In genomic region chr16:68086860-68087268, GRCh38 we compare ENCODE assay signal across 8 cellular contexts. TPM values are rescaled to one million over a fixed set of nuclear protein-coding genes. Genes with fewer than 3 reads are reported as not detected.
DNase-seq lines count a peak whose midpoint lies in the region; ATAC-seq and TF ChIP-seq lines count a peak whose summit lies in the region.

No MANE protein-coding gene starts in this region.

- H3K9me3 ChIP-seq in Panc1 (ENCODE audit: control insufficient read depth, insufficient read depth, low read depth, low read length) = no peaks in the 10 kb centered on the region

- CTCF ChIA-PET in Panc1 (lab: Charles Lee) = interaction anchor here (0.6 kb wide), 1 partner anchor 143 kb away, joined by 4 read pairs; no protein-coding TSS in a partner anchor

- no peaks in the 10 kb centered on the region; the same call in 1 of the 2 replicates for H3K36me3 ChIP-seq in Panc1 (ENCODE audit: control insufficient read depth, insufficient read depth, low read length)

- peak overlapping the region; percentile 67 for H3K4me3 ChIP-seq in GM12875 (ENCODE audit: low read depth, low read length)
- peak overlapping the region; percentile 70 to 86 for H3K4me3 ChIP-seq in Panc1 (ENCODE audit: low read depth in 2 of 2, low read length in 2 of 2)
- H3K4me3 ChIP-seq in epithelial cell of esophagus (ENCODE audit: low read length) = peak overlapping the region; percentile 62
- peak overlapping the region; percentile 64 for H3K4me3 ChIP-seq in retinal pigment epithelial cell (ENCODE audit: low read length)

- no peak for ATAC-seq in Panc1
- no peak for ATAC-seq in GM21515 (IDR thresholded peaks at IDR 0.05; ENCODE audit: unreplicated experiment)
- ATAC-seq in GM18867 (IDR thresholded peaks at IDR 0.05; ENCODE audit: unreplicated experiment) = no peak
- ATAC-seq in GM18498 (IDR thresholded peaks at IDR 0.05; ENCODE audit: unreplicated experiment) = no peak

- BruUV-seq in Panc1 (replicated peaks; lab: Mats Ljungman, UMichigan) = no TSS peak

- no peak for TF ChIP-seq CTCF in GM12875 (IDR thresholded peaks at IDR 0.05; ENCODE audit: borderline replicate concordance, insufficient read depth, low read depth, low read length)
- no peak for TF ChIP-seq CTCF in Panc1 (IDR thresholded peaks at IDR 0.05)
- TF ChIP-seq CTCF in epithelial cell of esophagus (IDR thresholded peaks at IDR 0.05; ENCODE audit: insufficient read depth, low read depth, low read length, missing control alignments) = no peak
- TF ChIP-seq CTCF in retinal pigment epithelial cell (conservative IDR thresholded peaks at IDR 0.05; ENCODE audit: low read depth, low read length) = no peak

- DNase-seq in Panc1 (ENCODE audit: low read depth, low spot score) (no peak), epithelial cell of esophagus (ENCODE audit: low read depth) (no peak), retinal pigment epithelial cell (ENCODE audit: low read depth) (no peak), NCI-H748 treated with DMSO at 0.1 percent for 48 hours (lab: John Stamatoyannopoulos, UW) (no peak)

- no peaks in the 10 kb centered on the region for H3K27me3 ChIP-seq in Panc1 (ENCODE audit: control insufficient read depth, insufficient read depth, low read length)

- H3K27ac ChIP-seq in Panc1 (ENCODE audit: low read length) = peak overlapping the region; percentile 90

- in situ Hi-C loops in Panc1 (cut with HindIII; ENCODE audit: low pct_unique_long_range_greater_than_20kb, low sequenced_read_pairs) = no loop called here

- intact Hi-C loops in Panc1 (cut with micrococcal nuclease; ENCODE audit: unreplicated experiment) = loop anchor here (5.0 kb wide), 1 partner anchor 140 kb away; no protein-coding TSS in a partner anchor

- H3K4me1 ChIP-seq in Panc1 (ENCODE audit: control insufficient read depth, insufficient read depth, low read length) = peaks cover 4% of the 10 kb centered on the region

- POLR2A ChIA-PET in Panc1 (lab: Charles Lee) = no interaction called here

RNA-seq across cellular contexts. Expression of gene NFATC3, which starts 1.7 kb away (rescaled TPM):
- total RNA-seq in Panc1 (2021; ENCODE audit: unreplicated experiment) = 24.8 TPM
- 8.0 TPM for polyA plus RNA-seq in Panc1 (2012; ENCODE audit: insufficient read length)
